Comparison of ENCODE assay signal across 1 cellular context in the genomic region with DNA sequence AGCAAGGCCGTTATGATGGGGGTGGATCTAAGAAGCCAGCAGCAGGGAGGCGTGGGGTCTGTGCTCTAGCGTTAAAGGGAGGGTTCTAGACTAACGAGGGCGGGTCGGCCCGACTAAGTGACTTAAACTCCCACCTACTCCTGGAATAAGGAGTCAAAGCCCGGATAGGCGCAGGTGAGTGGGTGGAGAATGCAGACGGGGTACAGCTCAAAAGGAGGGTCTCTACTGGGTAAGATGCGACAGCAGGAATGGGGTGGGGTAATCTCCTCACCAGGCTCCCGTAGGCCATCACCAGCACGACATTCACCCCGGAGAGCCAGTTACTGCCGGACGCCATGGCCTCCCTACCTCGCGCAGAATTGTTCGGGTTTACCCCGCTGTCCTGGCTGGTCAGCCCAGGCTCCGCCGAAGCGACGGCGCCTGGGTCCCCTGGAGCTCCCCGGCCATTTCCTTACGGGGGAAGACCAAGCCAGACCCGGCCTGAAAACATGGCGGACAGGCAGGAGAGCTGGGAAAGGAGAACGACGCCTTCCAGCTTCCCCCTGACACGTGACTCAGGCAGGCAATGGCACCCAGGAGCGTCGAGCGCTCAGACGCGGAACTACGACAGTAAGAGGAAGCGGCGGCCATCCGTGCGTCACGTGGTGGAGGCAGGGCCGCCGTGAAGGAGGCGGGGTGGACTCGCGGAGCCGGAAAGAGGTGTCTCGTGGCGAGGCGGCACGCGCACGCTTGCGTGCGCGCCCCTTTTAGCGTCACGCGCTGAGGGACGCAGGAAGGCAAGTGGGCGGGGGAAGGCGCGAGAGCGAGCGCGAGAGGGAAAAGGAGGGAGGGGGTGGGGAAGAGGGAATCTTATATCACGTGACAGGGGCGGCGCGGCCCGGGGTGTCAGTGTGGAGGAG.
TF ChIP-seq lines count a peak whose summit lies in the region.

A gene with protein sequence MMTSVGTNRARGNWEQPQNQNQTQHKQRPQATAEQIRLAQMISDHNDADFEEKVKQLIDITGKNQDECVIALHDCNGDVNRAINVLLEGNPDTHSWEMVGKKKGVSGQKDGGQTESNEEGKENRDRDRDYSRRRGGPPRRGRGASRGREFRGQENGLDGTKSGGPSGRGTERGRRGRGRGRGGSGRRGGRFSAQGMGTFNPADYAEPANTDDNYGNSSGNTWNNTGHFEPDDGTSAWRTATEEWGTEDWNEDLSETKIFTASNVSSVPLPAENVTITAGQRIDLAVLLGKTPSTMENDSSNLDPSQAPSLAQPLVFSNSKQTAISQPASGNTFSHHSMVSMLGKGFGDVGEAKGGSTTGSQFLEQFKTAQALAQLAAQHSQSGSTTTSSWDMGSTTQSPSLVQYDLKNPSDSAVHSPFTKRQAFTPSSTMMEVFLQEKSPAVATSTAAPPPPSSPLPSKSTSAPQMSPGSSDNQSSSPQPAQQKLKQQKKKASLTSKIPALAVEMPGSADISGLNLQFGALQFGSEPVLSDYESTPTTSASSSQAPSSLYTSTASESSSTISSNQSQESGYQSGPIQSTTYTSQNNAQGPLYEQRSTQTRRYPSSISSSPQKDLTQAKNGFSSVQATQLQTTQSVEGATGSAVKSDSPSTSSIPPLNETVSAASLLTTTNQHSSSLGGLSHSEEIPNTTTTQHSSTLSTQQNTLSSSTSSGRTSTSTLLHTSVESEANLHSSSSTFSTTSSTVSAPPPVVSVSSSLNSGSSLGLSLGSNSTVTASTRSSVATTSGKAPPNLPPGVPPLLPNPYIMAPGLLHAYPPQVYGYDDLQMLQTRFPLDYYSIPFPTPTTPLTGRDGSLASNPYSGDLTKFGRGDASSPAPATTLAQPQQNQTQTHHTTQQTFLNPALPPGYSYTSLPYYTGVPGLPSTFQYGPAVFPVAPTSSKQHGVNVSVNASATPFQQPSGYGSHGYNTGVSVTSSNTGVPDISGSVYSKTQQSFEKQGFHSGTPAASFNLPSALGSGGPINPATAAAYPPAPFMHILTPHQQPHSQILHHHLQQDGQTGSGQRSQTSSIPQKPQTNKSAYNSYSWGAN (plus strand): TSS at position 885 of the 899 bp plus-strand sequence. CDS start 4,169 bp downstream, outside the sequence.

TF ChIP-seq in HepG2, 621 proteins besides CTCF, POLR2A, EP300 and RAD21 (continued from another document and continues in another):
- TF ChIP-seq DMAP1 (CRISPR knock-in tag; IDR thresholded peaks at IDR 0.05), result peak; percentile 99
- no peak for TF ChIP-seq ZNF382 (CRISPR knock-in tag; IDR thresholded peaks at IDR 0.05; ENCODE audit: borderline replicate concordance)
- TF ChIP-seq ISL2 (CRISPR knock-in tag; IDR thresholded peaks at IDR 0.05), result peak; percentile 66
- peak; percentile 99 for TF ChIP-seq ELF3 (CRISPR knock-in tag; IDR thresholded peaks at IDR 0.05)
- TF ChIP-seq IKZF4 (CRISPR knock-in tag; IDR thresholded peaks at IDR 0.05; ENCODE audit: borderline replicate concordance, low read depth, not compliant biosample characterization), result peak; percentile 97
- TF ChIP-seq ZNF790 (CRISPR knock-in tag; IDR thresholded peaks at IDR 0.05; ENCODE audit: borderline replicate concordance), result peak; percentile 82; the same call in 1 of the 2 replicates
- TF ChIP-seq, protein P1, sequence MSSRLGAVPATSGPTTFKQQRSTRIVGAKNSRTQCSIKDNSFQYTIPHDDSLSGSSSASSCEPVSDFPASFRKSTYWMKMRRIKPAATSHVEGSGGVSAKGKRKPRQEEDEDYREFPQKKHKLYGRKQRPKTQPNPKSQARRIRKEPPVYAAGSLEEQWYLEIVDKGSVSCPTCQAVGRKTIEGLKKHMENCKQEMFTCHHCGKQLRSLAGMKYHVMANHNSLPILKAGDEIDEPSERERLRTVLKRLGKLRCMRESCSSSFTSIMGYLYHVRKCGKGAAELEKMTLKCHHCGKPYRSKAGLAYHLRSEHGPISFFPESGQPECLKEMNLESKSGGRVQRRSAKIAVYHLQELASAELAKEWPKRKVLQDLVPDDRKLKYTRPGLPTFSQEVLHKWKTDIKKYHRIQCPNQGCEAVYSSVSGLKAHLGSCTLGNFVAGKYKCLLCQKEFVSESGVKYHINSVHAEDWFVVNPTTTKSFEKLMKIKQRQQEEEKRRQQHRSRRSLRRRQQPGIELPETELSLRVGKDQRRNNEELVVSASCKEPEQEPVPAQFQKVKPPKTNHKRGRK (CRISPR knock-in tag; IDR thresholded peaks at IDR 0.05), result no peak
- 0 out of 2 replicates have a peak, but pooled peaks have one; percentile 73 for TF ChIP-seq BCL6 (CRISPR knock-in tag; IDR thresholded peaks at IDR 0.05)
- no peak for TF ChIP-seq ZNF234 (CRISPR knock-in tag; conservative IDR thresholded peaks at IDR 0.05)
- TF ChIP-seq FOXA1 (IDR thresholded peaks at IDR 0.05), result no peak
- 0 out of 2 replicates have a peak, but pooled peaks have one; percentile 24 for TF ChIP-seq FOXA1 (CRISPR knock-in tag; IDR thresholded peaks at IDR 0.05)
- 0 out of 2 replicates have a peak, but pooled peaks have one; percentile 69 for TF ChIP-seq ZNF484 (CRISPR knock-in tag; IDR thresholded peaks at IDR 0.05; ENCODE audit: borderline replicate concordance, low read depth)
- TF ChIP-seq, protein P2, sequence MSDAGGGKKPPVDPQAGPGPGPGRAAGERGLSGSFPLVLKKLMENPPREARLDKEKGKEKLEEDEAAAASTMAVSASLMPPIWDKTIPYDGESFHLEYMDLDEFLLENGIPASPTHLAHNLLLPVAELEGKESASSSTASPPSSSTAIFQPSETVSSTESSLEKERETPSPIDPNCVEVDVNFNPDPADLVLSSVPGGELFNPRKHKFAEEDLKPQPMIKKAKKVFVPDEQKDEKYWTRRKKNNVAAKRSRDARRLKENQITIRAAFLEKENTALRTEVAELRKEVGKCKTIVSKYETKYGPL (CRISPR knock-in tag; IDR thresholded peaks at IDR 0.05), result peak; percentile 85
- TF ChIP-seq CREM (IDR thresholded peaks at IDR 0.05), result peak; percentile 78
- peak; percentile 6; the same call in 1 of the 2 replicates for TF ChIP-seq CREM (CRISPR knock-in tag; IDR thresholded peaks at IDR 0.05)
- TF ChIP-seq, protein P3, sequence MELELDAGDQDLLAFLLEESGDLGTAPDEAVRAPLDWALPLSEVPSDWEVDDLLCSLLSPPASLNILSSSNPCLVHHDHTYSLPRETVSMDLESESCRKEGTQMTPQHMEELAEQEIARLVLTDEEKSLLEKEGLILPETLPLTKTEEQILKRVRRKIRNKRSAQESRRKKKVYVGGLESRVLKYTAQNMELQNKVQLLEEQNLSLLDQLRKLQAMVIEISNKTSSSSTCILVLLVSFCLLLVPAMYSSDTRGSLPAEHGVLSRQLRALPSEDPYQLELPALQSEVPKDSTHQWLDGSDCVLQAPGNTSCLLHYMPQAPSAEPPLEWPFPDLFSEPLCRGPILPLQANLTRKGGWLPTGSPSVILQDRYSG (CRISPR knock-in tag; IDR thresholded peaks at IDR 0.05), result peak; percentile 96; the same call in 1 of the 2 replicates
- TF ChIP-seq ZNF747 (CRISPR knock-in tag; IDR thresholded peaks at IDR 0.05; ENCODE audit: borderline replicate concordance), result peak; percentile 90; the same call in 1 of the 2 replicates
- no peak for TF ChIP-seq SIN3B (IDR thresholded peaks at IDR 0.05; ENCODE audit: low read length)
- TF ChIP-seq, protein P4, sequence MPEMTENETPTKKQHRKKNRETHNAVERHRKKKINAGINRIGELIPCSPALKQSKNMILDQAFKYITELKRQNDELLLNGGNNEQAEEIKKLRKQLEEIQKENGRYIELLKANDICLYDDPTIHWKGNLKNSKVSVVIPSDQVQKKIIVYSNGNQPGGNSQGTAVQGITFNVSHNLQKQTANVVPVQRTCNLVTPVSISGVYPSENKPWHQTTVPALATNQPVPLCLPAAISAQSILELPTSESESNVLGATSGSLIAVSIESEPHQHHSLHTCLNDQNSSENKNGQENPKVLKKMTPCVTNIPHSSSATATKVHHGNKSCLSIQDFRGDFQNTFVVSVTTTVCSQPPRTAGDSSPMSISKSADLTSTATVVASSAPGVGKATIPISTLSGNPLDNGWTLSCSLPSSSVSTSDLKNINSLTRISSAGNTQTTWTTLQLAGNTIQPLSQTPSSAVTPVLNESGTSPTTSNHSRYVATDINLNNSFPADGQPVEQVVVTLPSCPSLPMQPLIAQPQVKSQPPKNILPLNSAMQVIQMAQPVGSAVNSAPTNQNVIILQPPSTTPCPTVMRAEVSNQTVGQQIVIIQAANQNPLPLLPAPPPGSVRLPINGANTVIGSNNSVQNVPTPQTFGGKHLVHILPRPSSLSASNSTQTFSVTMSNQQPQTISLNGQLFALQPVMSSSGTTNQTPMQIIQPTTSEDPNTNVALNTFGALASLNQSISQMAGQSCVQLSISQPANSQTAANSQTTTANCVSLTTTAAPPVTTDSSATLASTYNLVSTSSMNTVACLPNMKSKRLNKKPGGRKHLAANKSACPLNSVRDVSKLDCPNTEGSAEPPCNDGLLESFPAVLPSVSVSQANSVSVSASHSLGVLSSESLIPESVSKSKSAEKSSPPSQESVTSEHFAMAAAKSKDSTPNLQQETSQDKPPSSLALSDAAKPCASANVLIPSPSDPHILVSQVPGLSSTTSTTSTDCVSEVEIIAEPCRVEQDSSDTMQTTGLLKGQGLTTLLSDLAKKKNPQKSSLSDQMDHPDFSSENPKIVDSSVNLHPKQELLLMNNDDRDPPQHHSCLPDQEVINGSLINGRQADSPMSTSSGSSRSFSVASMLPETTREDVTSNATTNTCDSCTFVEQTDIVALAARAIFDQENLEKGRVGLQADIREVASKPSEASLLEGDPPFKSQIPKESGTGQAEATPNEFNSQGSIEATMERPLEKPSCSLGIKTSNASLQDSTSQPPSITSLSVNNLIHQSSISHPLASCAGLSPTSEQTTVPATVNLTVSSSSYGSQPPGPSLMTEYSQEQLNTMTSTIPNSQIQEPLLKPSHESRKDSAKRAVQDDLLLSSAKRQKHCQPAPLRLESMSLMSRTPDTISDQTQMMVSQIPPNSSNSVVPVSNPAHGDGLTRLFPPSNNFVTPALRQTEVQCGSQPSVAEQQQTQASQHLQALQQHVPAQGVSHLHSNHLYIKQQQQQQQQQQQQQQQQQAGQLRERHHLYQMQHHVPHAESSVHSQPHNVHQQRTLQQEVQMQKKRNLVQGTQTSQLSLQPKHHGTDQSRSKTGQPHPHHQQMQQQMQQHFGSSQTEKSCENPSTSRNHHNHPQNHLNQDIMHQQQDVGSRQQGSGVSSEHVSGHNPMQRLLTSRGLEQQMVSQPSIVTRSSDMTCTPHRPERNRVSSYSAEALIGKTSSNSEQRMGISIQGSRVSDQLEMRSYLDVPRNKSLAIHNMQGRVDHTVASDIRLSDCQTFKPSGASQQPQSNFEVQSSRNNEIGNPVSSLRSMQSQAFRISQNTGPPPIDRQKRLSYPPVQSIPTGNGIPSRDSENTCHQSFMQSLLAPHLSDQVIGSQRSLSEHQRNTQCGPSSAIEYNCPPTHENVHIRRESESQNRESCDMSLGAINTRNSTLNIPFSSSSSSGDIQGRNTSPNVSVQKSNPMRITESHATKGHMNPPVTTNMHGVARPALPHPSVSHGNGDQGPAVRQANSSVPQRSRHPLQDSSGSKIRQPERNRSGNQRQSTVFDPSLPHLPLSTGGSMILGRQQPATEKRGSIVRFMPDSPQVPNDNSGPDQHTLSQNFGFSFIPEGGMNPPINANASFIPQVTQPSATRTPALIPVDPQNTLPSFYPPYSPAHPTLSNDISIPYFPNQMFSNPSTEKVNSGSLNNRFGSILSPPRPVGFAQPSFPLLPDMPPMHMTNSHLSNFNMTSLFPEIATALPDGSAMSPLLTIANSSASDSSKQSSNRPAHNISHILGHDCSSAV (CRISPR knock-in tag; IDR thresholded peaks at IDR 0.05; ENCODE audit: borderline replicate concordance), result peak; percentile 90; the same call in 1 of the 2 replicates
- TF ChIP-seq ZNF724P (CRISPR knock-in tag; IDR thresholded peaks at IDR 0.05; ENCODE audit: borderline replicate concordance), result no peak
- 0 out of 2 replicates have a peak, but pooled peaks have one; percentile 30 for TF ChIP-seq ZMYM3 (CRISPR knock-in tag; IDR thresholded peaks at IDR 0.05)
- TF ChIP-seq, protein P5, sequence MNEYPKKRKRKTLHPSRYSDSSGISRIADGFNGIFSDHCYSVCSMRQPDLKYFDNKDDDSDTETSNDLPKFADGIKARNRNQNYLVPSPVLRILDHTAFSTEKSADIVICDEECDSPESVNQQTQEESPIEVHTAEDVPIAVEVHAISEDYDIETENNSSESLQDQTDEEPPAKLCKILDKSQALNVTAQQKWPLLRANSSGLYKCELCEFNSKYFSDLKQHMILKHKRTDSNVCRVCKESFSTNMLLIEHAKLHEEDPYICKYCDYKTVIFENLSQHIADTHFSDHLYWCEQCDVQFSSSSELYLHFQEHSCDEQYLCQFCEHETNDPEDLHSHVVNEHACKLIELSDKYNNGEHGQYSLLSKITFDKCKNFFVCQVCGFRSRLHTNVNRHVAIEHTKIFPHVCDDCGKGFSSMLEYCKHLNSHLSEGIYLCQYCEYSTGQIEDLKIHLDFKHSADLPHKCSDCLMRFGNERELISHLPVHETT (CRISPR knock-in tag; conservative IDR thresholded peaks at IDR 0.05), result peak; percentile 92; the same call in 1 of the 2 replicates
- TF ChIP-seq MIER3 (CRISPR knock-in tag; IDR thresholded peaks at IDR 0.05; ENCODE audit: borderline replicate concordance), result peak; percentile 97
- TF ChIP-seq ZNF749 (CRISPR knock-in tag; IDR thresholded peaks at IDR 0.05; ENCODE audit: borderline replicate concordance), result peak; percentile 89
- TF ChIP-seq ZFP41 (CRISPR knock-in tag; IDR thresholded peaks at IDR 0.05; ENCODE audit: borderline replicate concordance), result peak; percentile 82; the same call in 1 of the 2 replicates
- peak; percentile 72 for TF ChIP-seq NCOA2 (CRISPR knock-in tag; IDR thresholded peaks at IDR 0.05)
- TF ChIP-seq, protein P6, sequence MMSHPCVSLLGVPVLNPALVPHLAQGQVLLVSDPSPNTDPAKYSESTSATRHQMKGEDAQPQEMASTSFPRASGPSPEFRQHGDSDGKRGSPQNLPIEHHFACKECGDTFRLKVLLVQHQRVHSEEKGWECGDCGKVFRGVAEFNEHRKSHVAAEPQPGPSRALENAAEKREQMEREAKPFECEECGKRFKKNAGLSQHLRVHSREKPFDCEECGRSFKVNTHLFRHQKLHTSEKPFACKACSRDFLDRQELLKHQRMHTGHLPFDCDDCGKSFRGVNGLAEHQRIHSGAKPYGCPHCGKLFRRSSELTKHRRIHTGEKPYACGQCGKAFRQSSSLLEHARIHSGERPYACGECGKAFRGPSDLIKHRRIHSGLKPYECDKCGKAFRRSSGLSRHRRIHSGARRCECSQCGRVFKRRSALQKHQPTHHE (CRISPR knock-in tag; IDR thresholded peaks at IDR 0.05; ENCODE audit: borderline replicate concordance), result peak; percentile 37; the same call in 1 of the 2 replicates
- peak; percentile 74 for TF ChIP-seq SP5 (CRISPR knock-in tag; IDR thresholded peaks at IDR 0.05; ENCODE audit: borderline replicate concordance, low read depth)
